ENCODE assay signal across 11 cellular contexts in the genomic region with DNA sequence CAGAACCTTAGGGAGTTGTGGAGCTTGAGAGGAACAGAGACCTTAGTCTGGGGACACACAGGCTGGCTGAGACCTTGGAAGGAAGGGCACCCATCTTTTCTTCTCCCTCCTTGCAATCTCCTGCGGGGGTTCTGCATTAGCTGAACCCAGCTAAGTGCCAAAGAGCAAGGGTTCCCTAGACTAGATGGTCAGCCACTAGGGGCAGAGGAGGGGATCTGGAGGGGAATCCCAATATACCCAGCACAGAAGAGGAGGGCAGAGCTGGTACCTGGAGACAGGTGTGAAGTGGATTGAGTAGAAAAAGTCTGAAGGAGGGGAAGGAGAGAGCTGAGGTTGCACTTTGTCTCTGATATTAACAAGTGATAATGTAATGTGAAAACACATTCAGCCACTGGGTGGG.
"Had no signal": no experiment of that assay in that cellular context is flagged by ENCODE, and none has a peak within 500 bp of the region (broad histone marks: within the 10 kb centered on the region; RNA-seq: fewer than 3 reads in every experiment).

No MANE protein-coding gene starts in this region.

- DNase-seq: activated B cell treated with CpG ODN at 0.5 μM for 24 hours; activated CD4-positive, alpha-beta T cell treated with anti-CD3 and anti-CD28 coated beads, Interleukin-2, amount 10 ng/mL, durations not matched to agents 7 days and 5 days; activated CD8-positive, alpha-beta memory T cell treated with anti-CD3 and anti-CD28 coated beads for 24 hours; activated naive CD4-positive, alpha-beta T cell treated with anti-CD3 and anti-CD28 coated beads for 36 hours; esophagus squamous epithelium; gastrocnemius medialis; kidney; left ventricle myocardium inferior; stimulated activated CD4-positive, alpha-beta T cell treated with anti-CD3 and anti-CD28 coated beads, Interleukin-4, amount 100 ng/mL, for 4 hours; stomach had no signal

- H3K4me1 ChIP-seq: esophagus squamous epithelium, gastrocnemius medialis, left ventricle myocardium inferior, stomach had no signal

- H3K27ac ChIP-seq: esophagus squamous epithelium, gastrocnemius medialis, left ventricle myocardium inferior, skin epidermis, stomach had no signal

- H3K27me3 ChIP-seq: gastrocnemius medialis, stomach had no signal

- H3K9me3 ChIP-seq: esophagus squamous epithelium, gastrocnemius medialis, left ventricle myocardium inferior, stomach had no signal

- H3K4me3 ChIP-seq: esophagus squamous epithelium, gastrocnemius medialis, left ventricle myocardium inferior, skin epidermis, stomach had no signal

- ATAC-seq: gastrocnemius medialis had no signal

- H3K36me3 ChIP-seq: esophagus squamous epithelium, gastrocnemius medialis, left ventricle myocardium inferior, stomach had no signal
